ENCODE assay signal across 1 cellular context in the genomic region with DNA sequence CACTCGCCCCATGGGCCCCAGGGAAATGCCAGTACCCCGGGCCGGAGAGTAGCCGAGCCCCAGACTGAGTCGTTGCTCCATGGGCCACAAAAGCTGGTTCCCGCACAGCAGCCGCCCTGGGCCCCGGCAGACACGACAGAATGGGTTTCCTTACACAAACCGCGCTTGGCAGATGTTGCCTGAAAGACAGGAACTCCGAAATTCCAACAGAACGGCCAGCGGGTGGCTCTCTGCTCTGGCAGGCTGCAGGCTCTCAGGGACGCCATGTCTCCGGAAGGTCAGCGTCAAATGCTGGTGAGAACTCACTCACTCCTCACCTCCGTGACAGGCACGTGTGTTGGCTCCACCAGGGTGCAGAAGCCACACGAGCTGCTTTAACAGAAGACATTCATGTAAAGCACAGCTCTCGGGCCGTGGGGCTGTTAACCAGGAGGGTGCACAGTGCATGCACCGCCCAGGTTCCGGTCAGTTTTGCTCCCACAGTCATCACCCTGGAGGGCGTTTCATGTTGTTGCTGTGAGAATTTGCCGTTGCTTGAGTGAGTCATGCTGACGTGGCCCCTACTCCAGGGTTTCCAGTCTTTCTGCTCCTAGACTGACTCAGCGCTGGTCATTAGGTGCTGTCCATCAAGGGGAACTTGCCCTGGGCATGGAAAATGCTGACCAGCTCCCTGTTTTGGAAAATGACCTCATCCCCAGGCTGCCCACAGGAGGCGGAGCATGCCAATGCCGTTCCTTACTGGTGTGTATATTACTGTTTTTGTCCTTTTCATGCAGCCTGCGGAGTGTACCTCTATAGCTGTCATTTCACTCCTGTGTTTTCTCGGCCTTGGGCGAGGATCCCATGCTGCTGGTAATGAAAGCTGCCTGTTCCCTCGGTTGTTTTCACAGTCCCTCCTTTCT.
A peak's percentile ranks its signal among the peaks of the same experiment; 100 is the strongest.
TF ChIP-seq lines count a peak whose summit lies in the region.

No MANE protein-coding gene starts in this region.

TF ChIP-seq in HepG2, 621 proteins besides CTCF, POLR2A, EP300 and RAD21 (continued from another document and continues in another):
- TF ChIP-seq XRCC5 (optimal IDR thresholded peaks at IDR 0.05; ENCODE audit: low read length) (peak; percentile 69), ARHGAP35 (CRISPR knock-in tag; IDR thresholded peaks at IDR 0.05; ENCODE audit: borderline replicate concordance) (no peak), REL (CRISPR knock-in tag; conservative IDR thresholded peaks at IDR 0.05) (no peak), HMG20B (CRISPR knock-in tag; conservative IDR thresholded peaks at IDR 0.05) (no peak), SMAD1 (CRISPR knock-in tag; IDR thresholded peaks at IDR 0.05; ENCODE audit: borderline replicate concordance, low read depth) (no peak), ZSCAN21 (CRISPR knock-in tag; IDR thresholded peaks at IDR 0.05; ENCODE audit: borderline replicate concordance) (peak; percentile 78; the same call in 1 of the 2 replicates), NCOR1 (IDR thresholded peaks at IDR 0.05; ENCODE audit: borderline replicate concordance, low read length) (no peak), HIVEP1 (CRISPR knock-in tag; IDR thresholded peaks at IDR 0.05) (no peak), JUNB (CRISPR knock-in tag; IDR thresholded peaks at IDR 0.05; ENCODE audit: borderline replicate concordance) (peak; percentile 68; the same call in 1 of the 2 replicates), ZNF331 (CRISPR knock-in tag; IDR thresholded peaks at IDR 0.05) (no peak), MED13 (CRISPR knock-in tag; IDR thresholded peaks at IDR 0.05) (no peak), GPN1 (CRISPR knock-in tag; IDR thresholded peaks at IDR 0.05; ENCODE audit: borderline replicate concordance) (no peak), HMGA1 (CRISPR knock-in tag; conservative IDR thresholded peaks at IDR 0.05) (no peak), TCF7 (IDR thresholded peaks at IDR 0.05; ENCODE audit: low read depth) (no peak), ESRRA (CRISPR knock-in tag; IDR thresholded peaks at IDR 0.05; ENCODE audit: low read depth) (0 out of 2 replicates have a peak, but pooled peaks have one; percentile 10), HDAC6 (IDR thresholded peaks at IDR 0.05; ENCODE audit: low read depth, low read length) (no peak), ZNF614 (CRISPR knock-in tag; IDR thresholded peaks at IDR 0.05; ENCODE audit: borderline replicate concordance) (peak; percentile 50; the same call in 1 of the 2 replicates), ZMYM2 (CRISPR knock-in tag; IDR thresholded peaks at IDR 0.05) (peak; percentile 48; the same call in 1 of the 2 replicates), ZNF720 (CRISPR knock-in tag; IDR thresholded peaks at IDR 0.05) (no peak), KLF12 (CRISPR knock-in tag; IDR thresholded peaks at IDR 0.05; ENCODE audit: borderline replicate concordance) (no peak), BRCA1 (CRISPR knock-in tag; IDR thresholded peaks at IDR 0.05) (no peak), ZFYVE20 (CRISPR knock-in tag; IDR thresholded peaks at IDR 0.05; ENCODE audit: borderline replicate concordance, low read depth) (no peak), STAG1 (CRISPR knock-in tag; IDR thresholded peaks at IDR 0.05) (0 out of 2 replicates have a peak, but pooled peaks have one; percentile 14), NFE2L1 (CRISPR knock-in tag; IDR thresholded peaks at IDR 0.05; ENCODE audit: borderline replicate concordance) (no peak), NFKB2 (CRISPR knock-in tag; IDR thresholded peaks at IDR 0.05; ENCODE audit: borderline replicate concordance) (peak; percentile 68; the same call in 1 of the 2 replicates)
- TF ChIP-seq, protein P1, sequence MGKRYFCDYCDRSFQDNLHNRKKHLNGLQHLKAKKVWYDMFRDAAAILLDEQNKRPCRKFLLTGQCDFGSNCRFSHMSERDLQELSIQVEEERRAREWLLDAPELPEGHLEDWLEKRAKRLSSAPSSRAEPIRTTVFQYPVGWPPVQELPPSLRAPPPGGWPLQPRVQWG (CRISPR knock-in tag; IDR thresholded peaks at IDR 0.05; ENCODE audit: borderline replicate concordance, low read depth) = no peak
- TF ChIP-seq, protein P2, sequence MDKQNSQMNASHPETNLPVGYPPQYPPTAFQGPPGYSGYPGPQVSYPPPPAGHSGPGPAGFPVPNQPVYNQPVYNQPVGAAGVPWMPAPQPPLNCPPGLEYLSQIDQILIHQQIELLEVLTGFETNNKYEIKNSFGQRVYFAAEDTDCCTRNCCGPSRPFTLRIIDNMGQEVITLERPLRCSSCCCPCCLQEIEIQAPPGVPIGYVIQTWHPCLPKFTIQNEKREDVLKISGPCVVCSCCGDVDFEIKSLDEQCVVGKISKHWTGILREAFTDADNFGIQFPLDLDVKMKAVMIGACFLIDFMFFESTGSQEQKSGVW (CRISPR knock-in tag; IDR thresholded peaks at IDR 0.05; ENCODE audit: borderline replicate concordance) = no peak
- TF ChIP-seq, protein P3, sequence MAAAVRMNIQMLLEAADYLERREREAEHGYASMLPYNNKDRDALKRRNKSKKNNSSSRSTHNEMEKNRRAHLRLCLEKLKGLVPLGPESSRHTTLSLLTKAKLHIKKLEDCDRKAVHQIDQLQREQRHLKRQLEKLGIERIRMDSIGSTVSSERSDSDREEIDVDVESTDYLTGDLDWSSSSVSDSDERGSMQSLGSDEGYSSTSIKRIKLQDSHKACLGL (CRISPR knock-in tag; IDR thresholded peaks at IDR 0.05) = peak; percentile 63
- TF ChIP-seq, protein P4, sequence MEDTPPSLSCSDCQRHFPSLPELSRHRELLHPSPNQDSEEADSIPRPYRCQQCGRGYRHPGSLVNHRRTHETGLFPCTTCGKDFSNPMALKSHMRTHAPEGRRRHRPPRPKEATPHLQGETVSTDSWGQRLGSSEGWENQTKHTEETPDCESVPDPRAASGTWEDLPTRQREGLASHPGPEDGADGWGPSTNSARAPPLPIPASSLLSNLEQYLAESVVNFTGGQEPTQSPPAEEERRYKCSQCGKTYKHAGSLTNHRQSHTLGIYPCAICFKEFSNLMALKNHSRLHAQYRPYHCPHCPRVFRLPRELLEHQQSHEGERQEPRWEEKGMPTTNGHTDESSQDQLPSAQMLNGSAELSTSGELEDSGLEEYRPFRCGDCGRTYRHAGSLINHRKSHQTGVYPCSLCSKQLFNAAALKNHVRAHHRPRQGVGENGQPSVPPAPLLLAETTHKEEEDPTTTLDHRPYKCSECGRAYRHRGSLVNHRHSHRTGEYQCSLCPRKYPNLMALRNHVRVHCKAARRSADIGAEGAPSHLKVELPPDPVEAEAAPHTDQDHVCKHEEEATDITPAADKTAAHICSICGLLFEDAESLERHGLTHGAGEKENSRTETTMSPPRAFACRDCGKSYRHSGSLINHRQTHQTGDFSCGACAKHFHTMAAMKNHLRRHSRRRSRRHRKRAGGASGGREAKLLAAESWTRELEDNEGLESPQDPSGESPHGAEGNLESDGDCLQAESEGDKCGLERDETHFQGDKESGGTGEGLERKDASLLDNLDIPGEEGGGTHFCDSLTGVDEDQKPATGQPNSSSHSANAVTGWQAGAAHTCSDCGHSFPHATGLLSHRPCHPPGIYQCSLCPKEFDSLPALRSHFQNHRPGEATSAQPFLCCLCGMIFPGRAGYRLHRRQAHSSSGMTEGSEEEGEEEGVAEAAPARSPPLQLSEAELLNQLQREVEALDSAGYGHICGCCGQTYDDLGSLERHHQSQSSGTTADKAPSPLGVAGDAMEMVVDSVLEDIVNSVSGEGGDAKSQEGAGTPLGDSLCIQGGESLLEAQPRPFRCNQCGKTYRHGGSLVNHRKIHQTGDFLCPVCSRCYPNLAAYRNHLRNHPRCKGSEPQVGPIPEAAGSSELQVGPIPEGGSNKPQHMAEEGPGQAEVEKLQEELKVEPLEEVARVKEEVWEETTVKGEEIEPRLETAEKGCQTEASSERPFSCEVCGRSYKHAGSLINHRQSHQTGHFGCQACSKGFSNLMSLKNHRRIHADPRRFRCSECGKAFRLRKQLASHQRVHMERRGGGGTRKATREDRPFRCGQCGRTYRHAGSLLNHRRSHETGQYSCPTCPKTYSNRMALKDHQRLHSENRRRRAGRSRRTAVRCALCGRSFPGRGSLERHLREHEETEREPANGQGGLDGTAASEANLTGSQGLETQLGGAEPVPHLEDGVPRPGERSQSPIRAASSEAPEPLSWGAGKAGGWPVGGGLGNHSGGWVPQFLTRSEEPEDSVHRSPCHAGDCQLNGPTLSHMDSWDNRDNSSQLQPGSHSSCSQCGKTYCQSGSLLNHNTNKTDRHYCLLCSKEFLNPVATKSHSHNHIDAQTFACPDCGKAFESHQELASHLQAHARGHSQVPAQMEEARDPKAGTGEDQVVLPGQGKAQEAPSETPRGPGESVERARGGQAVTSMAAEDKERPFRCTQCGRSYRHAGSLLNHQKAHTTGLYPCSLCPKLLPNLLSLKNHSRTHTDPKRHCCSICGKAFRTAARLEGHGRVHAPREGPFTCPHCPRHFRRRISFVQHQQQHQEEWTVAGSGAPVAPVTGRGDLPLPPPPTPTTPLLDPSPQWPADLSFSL (CRISPR knock-in tag; IDR thresholded peaks at IDR 0.05) = peak; percentile 66; the same call in 1 of the 2 replicates
- TF ChIP-seq, protein P5, sequence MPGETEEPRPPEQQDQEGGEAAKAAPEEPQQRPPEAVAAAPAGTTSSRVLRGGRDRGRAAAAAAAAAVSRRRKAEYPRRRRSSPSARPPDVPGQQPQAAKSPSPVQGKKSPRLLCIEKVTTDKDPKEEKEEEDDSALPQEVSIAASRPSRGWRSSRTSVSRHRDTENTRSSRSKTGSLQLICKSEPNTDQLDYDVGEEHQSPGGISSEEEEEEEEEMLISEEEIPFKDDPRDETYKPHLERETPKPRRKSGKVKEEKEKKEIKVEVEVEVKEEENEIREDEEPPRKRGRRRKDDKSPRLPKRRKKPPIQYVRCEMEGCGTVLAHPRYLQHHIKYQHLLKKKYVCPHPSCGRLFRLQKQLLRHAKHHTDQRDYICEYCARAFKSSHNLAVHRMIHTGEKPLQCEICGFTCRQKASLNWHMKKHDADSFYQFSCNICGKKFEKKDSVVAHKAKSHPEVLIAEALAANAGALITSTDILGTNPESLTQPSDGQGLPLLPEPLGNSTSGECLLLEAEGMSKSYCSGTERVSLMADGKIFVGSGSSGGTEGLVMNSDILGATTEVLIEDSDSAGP (CRISPR knock-in tag; IDR thresholded peaks at IDR 0.05; ENCODE audit: borderline replicate concordance) = no peak; the same call in 1 of the 2 replicates
- TF ChIP-seq, protein P6, sequence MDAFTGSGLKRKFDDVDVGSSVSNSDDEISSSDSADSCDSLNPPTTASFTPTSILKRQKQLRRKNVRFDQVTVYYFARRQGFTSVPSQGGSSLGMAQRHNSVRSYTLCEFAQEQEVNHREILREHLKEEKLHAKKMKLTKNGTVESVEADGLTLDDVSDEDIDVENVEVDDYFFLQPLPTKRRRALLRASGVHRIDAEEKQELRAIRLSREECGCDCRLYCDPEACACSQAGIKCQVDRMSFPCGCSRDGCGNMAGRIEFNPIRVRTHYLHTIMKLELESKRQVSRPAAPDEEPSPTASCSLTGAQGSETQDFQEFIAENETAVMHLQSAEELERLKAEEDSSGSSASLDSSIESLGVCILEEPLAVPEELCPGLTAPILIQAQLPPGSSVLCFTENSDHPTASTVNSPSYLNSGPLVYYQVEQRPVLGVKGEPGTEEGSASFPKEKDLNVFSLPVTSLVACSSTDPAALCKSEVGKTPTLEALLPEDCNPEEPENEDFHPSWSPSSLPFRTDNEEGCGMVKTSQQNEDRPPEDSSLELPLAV (CRISPR knock-in tag; conservative IDR thresholded peaks at IDR 0.05; ENCODE audit: low read depth) = no peak
- TF ChIP-seq, protein P7, sequence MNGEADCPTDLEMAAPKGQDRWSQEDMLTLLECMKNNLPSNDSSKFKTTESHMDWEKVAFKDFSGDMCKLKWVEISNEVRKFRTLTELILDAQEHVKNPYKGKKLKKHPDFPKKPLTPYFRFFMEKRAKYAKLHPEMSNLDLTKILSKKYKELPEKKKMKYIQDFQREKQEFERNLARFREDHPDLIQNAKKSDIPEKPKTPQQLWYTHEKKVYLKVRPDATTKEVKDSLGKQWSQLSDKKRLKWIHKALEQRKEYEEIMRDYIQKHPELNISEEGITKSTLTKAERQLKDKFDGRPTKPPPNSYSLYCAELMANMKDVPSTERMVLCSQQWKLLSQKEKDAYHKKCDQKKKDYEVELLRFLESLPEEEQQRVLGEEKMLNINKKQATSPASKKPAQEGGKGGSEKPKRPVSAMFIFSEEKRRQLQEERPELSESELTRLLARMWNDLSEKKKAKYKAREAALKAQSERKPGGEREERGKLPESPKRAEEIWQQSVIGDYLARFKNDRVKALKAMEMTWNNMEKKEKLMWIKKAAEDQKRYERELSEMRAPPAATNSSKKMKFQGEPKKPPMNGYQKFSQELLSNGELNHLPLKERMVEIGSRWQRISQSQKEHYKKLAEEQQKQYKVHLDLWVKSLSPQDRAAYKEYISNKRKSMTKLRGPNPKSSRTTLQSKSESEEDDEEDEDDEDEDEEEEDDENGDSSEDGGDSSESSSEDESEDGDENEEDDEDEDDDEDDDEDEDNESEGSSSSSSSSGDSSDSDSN (CRISPR knock-in tag; IDR thresholded peaks at IDR 0.05) = peak; percentile 90
- TF ChIP-seq, protein P8, sequence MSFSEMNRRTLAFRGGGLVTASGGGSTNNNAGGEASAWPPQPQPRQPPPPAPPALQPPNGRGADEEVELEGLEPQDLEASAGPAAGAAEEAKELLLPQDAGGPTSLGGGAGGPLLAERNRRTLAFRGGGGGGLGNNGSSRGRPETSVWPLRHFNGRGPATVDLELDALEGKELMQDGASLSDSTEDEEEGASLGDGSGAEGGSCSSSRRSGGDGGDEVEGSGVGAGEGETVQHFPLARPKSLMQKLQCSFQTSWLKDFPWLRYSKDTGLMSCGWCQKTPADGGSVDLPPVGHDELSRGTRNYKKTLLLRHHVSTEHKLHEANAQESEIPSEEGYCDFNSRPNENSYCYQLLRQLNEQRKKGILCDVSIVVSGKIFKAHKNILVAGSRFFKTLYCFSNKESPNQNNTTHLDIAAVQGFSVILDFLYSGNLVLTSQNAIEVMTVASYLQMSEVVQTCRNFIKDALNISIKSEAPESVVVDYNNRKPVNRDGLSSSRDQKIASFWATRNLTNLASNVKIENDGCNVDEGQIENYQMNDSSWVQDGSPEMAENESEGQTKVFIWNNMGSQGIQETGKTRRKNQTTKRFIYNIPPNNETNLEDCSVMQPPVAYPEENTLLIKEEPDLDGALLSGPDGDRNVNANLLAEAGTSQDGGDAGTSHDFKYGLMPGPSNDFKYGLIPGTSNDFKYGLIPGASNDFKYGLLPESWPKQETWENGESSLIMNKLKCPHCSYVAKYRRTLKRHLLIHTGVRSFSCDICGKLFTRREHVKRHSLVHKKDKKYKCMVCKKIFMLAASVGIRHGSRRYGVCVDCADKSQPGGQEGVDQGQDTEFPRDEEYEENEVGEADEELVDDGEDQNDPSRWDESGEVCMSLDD (CRISPR knock-in tag; IDR thresholded peaks at IDR 0.05; ENCODE audit: borderline replicate concordance) = no peak
- TF ChIP-seq, protein P9, sequence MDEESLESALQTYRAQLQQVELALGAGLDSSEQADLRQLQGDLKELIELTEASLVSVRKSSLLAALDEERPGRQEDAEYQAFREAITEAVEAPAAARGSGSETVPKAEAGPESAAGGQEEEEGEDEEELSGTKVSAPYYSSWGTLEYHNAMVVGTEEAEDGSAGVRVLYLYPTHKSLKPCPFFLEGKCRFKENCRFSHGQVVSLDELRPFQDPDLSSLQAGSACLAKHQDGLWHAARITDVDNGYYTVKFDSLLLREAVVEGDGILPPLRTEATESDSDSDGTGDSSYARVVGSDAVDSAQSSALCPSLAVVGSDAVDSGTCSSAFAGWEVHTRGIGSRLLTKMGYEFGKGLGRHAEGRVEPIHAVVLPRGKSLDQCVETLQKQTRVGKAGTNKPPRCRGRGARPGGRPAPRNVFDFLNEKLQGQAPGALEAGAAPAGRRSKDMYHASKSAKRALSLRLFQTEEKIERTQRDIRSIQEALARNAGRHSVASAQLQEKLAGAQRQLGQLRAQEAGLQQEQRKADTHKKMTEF (CRISPR knock-in tag; IDR thresholded peaks at IDR 0.05) = peak; percentile 71; the same call in 1 of the 2 replicates
